Comparison of ENCODE assay signal across 1 cellular context in the genomic region with DNA sequence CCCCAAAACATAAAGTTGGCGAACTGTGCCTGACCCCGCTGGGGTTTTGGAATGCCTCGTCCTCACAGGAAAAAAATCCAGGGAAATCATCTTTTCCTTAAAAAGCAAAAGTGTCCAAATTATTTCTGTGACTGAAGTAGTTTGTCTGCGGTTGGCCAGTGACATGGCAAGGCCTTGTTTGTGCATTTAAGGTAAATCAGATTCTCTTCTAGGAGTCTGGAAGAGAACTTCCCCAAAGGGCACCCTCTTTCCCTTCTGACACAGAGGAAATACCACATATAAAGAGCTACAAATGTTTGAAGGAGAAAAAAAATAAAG.
TF ChIP-seq lines count a peak whose summit lies in the region.

No MANE protein-coding gene starts in this region.

TF ChIP-seq in GM23338, 12 proteins besides CTCF, POLR2A, EP300 and RAD21 (continued from another document):
- TF ChIP-seq, protein P1, sequence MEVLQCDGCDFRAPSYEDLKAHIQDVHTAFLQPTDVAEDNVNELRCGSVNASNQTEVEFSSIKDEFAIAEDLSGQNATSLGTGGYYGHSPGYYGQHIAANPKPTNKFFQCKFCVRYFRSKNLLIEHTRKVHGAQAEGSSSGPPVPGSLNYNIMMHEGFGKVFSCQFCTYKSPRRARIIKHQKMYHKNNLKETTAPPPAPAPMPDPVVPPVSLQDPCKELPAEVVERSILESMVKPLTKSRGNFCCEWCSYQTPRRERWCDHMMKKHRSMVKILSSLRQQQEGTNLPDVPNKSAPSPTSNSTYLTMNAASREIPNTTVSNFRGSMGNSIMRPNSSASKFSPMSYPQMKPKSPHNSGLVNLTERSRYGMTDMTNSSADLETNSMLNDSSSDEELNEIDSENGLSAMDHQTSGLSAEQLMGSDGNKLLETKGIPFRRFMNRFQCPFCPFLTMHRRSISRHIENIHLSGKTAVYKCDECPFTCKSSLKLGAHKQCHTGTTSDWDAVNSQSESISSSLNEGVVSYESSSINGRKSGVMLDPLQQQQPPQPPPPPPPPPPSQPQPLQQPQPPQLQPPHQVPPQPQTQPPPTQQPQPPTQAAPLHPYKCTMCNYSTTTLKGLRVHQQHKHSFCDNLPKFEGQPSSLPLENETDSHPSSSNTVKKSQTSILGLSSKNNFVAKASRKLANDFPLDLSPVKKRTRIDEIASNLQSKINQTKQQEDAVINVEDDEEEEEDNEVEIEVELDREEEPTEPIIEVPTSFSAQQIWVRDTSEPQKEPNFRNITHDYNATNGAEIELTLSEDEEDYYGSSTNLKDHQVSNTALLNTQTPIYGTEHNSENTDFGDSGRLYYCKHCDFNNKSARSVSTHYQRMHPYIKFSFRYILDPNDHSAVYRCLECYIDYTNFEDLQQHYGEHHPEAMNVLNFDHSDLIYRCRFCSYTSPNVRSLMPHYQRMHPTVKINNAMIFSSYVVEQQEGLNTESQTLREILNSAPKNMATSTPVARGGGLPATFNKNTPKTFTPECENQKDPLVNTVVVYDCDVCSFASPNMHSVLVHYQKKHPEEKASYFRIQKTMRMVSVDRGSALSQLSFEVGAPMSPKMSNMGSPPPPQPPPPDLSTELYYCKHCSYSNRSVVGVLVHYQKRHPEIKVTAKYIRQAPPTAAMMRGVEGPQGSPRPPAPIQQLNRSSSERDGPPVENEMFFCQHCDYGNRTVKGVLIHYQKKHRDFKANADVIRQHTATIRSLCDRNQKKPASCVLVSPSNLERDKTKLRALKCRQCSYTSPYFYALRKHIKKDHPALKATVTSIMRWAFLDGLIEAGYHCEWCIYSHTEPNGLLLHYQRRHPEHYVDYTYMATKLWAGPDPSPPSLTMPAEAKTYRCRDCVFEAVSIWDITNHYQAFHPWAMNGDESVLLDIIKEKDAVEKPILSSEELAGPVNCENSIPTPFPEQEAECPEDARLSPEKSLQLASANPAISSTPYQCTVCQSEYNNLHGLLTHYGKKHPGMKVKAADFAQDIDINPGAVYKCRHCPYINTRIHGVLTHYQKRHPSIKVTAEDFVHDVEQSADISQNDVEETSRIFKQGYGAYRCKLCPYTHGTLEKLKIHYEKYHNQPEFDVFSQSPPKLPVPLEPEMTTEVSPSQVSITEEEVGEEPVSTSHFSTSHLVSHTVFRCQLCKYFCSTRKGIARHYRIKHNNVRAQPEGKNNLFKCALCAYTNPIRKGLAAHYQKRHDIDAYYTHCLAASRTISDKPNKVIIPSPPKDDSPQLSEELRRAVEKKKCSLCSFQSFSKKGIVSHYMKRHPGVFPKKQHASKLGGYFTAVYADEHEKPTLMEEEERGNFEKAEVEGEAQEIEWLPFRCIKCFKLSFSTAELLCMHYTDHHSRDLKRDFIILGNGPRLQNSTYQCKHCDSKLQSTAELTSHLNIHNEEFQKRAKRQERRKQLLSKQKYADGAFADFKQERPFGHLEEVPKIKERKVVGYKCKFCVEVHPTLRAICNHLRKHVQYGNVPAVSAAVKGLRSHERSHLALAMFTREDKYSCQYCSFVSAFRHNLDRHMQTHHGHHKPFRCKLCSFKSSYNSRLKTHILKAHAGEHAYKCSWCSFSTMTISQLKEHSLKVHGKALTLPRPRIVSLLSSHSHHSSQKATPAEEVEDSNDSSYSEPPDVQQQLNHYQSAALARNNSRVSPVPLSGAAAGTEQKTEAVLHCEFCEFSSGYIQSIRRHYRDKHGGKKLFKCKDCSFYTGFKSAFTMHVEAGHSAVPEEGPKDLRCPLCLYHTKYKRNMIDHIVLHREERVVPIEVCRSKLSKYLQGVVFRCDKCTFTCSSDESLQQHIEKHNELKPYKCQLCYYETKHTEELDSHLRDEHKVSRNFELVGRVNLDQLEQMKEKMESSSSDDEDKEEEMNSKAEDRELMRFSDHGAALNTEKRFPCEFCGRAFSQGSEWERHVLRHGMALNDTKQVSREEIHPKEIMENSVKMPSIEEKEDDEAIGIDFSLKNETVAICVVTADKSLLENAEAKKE (CRISPR knock-in tag; IDR thresholded peaks at IDR 0.05), result no peak
